10 cellular contexts compared by ENCODE assay signal in the genomic region with DNA sequence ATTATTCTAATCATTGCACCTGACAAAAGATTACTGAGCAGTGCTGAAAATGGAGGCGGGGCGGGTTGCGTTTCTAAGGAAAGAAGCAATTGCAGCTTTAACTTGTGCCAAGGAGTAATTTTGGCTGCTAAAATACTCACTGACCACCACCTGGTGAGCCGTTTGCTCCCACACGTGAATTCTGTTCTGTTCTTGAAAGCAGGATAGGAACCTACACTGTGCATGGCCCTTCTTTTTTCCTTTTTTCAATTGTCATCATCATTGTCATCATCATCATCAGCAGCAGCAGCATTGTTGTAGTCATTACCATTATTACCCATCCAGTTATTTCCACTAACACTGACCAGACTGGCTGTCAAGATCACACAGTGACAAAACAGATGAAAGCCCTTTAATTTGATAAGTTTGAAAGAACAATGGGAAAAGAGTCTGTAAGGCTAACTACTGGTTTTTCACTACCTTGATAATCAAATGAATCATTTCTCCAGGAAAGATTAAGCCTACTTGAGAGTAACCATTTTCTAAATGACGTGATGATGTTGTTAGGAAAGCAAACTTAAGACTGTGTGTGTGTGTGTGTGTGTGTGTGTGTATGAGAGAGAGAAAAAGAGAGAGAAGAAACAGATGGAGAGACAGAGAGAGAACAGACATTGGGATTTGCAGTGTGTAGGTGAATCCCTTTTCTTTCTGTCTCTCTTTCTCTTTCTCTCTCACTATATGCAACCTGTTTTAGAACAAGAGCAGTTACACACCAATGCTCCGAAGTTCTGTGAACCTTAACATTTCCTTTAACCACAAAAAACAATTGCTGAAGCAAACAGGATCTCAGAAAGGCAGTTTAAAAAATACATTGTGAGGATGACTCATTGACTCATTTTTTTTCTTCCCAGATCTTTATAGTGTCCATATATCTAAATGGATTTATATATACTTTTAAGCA. TPM values are rescaled to one million over a fixed set of nuclear protein-coding genes. Genes with fewer than 3 reads are reported as not detected.
DNase-seq lines count a peak whose midpoint lies in the region; ATAC-seq and TF ChIP-seq lines count a peak whose summit lies in the region.
"Had no signal": no experiment of that assay in that cellular context is flagged by ENCODE, and none has a peak within 500 bp of the region (broad histone marks: within the 10 kb centered on the region; RNA-seq: fewer than 3 reads in every experiment).

No MANE protein-coding gene starts in this region.

- H3K36me3 ChIP-seq in left ventricle myocardium inferior (no peaks in the 10 kb centered on the region), Loucy (ENCODE audit: insufficient read depth, low read length) (peaks cover 2% of the 10 kb centered on the region; the same call in 1 of the 2 replicates), uterus (no peaks in the 10 kb centered on the region)

- no peak for ATAC-seq in left ventricle myocardium superior
- no peak for ATAC-seq in effector memory CD8-positive, alpha-beta T cell (replicated peaks)
- no peak for ATAC-seq in GM19397 (IDR thresholded peaks at IDR 0.05; ENCODE audit: unreplicated experiment)

- H3K9me3 Mint-ChIP-seq in effector memory CD8-positive, alpha-beta T cell = peaks cover 0 to 4% of the 10 kb centered on the region in 2 donors

- H3K4me3 ChIP-seq in left ventricle myocardium inferior (no peak overlapping the region), Loucy (ENCODE audit: low read length, poor library complexity, severe bottlenecking) (peak overlapping the region; percentile 38), uterus (no peak overlapping the region)

- H3K4me1 ChIP-seq in left ventricle myocardium inferior = peaks cover 42% of the 10 kb centered on the region
- H3K4me1 ChIP-seq in Loucy (ENCODE audit: insufficient read depth, low read length, poor library complexity, severe bottlenecking) = peaks cover 38% of the 10 kb centered on the region
- H3K4me1 ChIP-seq in uterus = peaks cover 8 to 22% of the 10 kb centered on the region in 2 donors

- H3K9me3 ChIP-seq in left ventricle myocardium inferior (replicated peaks) = no peaks in the 10 kb centered on the region
- H3K9me3 ChIP-seq in Loucy (ENCODE audit: insufficient read depth, low read depth, low read length) = no peaks in the 10 kb centered on the region
- H3K9me3 ChIP-seq in uterus = no peaks in the 10 kb centered on the region

- H4K20me1 ChIP-seq in Loucy (ENCODE audit: insufficient read depth, low read length, poor library complexity, severe bottlenecking) = peaks cover 10% of the 10 kb centered on the region

- no peak overlapping the region for H2AFZ ChIP-seq in Loucy (ENCODE audit: low read length)

- no peaks in the 10 kb centered on the region for H3K27me3 Mint-ChIP-seq in effector memory CD8-positive, alpha-beta T cell

- peak overlapping the region; percentile 99 to 100 for H3K4me3 Mint-ChIP-seq in effector memory CD8-positive, alpha-beta T cell

- no peaks in the 10 kb centered on the region for H3K9me2 ChIP-seq in Loucy (replicated peaks; ENCODE audit: low read depth, low read length)

- TF ChIP-seq POLR2A in uterus (IDR thresholded peaks at IDR 0.05) = no peak

- H3K27me3 ChIP-seq in left ventricle myocardium inferior (ENCODE audit: low read depth) (no peaks in the 10 kb centered on the region), Loucy (ENCODE audit: insufficient read depth, low read length, poor library complexity, severe bottlenecking) (no peaks in the 10 kb centered on the region), uterus (no peaks in the 10 kb centered on the region)

- peaks cover 60% of the 10 kb centered on the region for H3K79me2 ChIP-seq in Loucy (ENCODE audit: insufficient read depth, low read length)

- H3K9ac ChIP-seq in Loucy (ENCODE audit: low read depth, low read length, poor library complexity, severe bottlenecking) = peak overlapping the region; percentile 46

- intact Hi-C loops in left ventricle myocardium inferior (cut with micrococcal nuclease) = no loop called here
- intact Hi-C loops in left ventricle myocardium superior (cut with micrococcal nuclease) = no loop called here
- intact Hi-C loops in uterus (cut with DNase I; ENCODE audit: low total_unique reads) = no loop called here

- H3K27ac ChIP-seq in left ventricle myocardium inferior (replicated peaks) (peak overlapping the region; percentile 52), uterus (peak overlapping the region; percentile 42 to 69)

- peaks cover 47 to 63% of the 10 kb centered on the region in 2 donors for H3K4me1 Mint-ChIP-seq in effector memory CD8-positive, alpha-beta T cell (ENCODE audit: low read depth in 2 of 2)

- H3F3A ChIP-seq in Loucy (ENCODE audit: low read depth) = no peaks in the 10 kb centered on the region

- TF ChIP-seq CTCF in left ventricle myocardium inferior (IDR thresholded peaks at IDR 0.05; ENCODE audit: borderline replicate concordance) (no peak), Loucy (conservative IDR thresholded peaks at IDR 0.05; ENCODE audit: low read length) (no peak), uterus (IDR thresholded peaks at IDR 0.05) (no peak)

- peaks cover 74% of the 10 kb centered on the region for H3K36me3 Mint-ChIP-seq in effector memory CD8-positive, alpha-beta T cell (ENCODE audit: insufficient read depth)

- H3K27ac Mint-ChIP-seq in effector memory CD8-positive, alpha-beta T cell = peak overlapping the region; percentile 2 to 87

- H3K4me2 ChIP-seq in Loucy (ENCODE audit: low read depth, low read length, poor library complexity, severe bottlenecking) = peak overlapping the region; percentile 59

- DNase-seq in left ventricle myocardium inferior (no peak), left ventricle myocardium superior (no peak), uterus (no peak), HuH-7.5 (ENCODE audit: low spot score) (no peak)
- no peak for DNase-seq in effector memory CD8-positive, alpha-beta T cell
- DNase-seq in activated CD4-positive, CD25-positive, alpha-beta regulatory T cell treated with anti-CD3 and anti-CD28 coated beads, Interleukin-2, amount 50 U/mL, for 72 hours = no peak
- DNase-seq: Calu3, cortex of kidney had no signal

RNA-seq across cellular contexts. Expression of a gene that starts 3.7 kb away (rescaled TPM):
- total RNA-seq in left ventricle myocardium inferior = 3.1 TPM
- 3.6 TPM for total RNA-seq in left ventricle myocardium superior
- total RNA-seq in uterus = 100 to 1,000 TPM in 2 of 4 donors, 10 to 100 TPM in 2; 29.0 to 106 (median 80.4) TPM
